ENCODE assay signal across 8 cellular contexts in genomic region chr10:127243490-127244272, GRCh38. TPM values are rescaled to one million over a fixed set of nuclear protein-coding genes. Genes with fewer than 3 reads are reported as not detected.
DNase-seq lines count a peak whose midpoint lies in the region; ATAC-seq and TF ChIP-seq lines count a peak whose summit lies in the region.

No MANE protein-coding gene starts in this region.

- peak; percentile 67 for DNase-seq in Calu3
- peak; percentile 32 for DNase-seq in HuH-7.5 (ENCODE audit: low spot score)
- peak; percentile 54 for DNase-seq in activated CD4-positive, alpha-beta T cell treated with anti-CD3 and anti-CD28 coated beads for 48 hours
- DNase-seq in foreskin melanocyte = peak; percentile 24
- no peak for DNase-seq in smooth muscle cell (lab: John Stamatoyannopoulos, UW; ENCODE audit: unreplicated experiment)
- DNase-seq in dedifferentiated amniotic fluid mesenchymal stem cell (ENCODE audit: extremely low spot score) = no peak
- no peak for DNase-seq in effector memory CD4-positive, alpha-beta T cell

- H3K4me1 ChIP-seq in smooth muscle cell (ENCODE audit: low read depth) = no peaks in the 10 kb centered on the region
- no peaks in the 10 kb centered on the region for H3K4me1 ChIP-seq in effector memory CD4-positive, alpha-beta T cell (ENCODE audit: control insufficient read depth, insufficient read depth, low read length, poor library complexity, severe bottlenecking)

- H3K36me3 ChIP-seq in smooth muscle cell (ENCODE audit: low read depth) = no peaks in the 10 kb centered on the region
- no peaks in the 10 kb centered on the region for H3K36me3 ChIP-seq in effector memory CD4-positive, alpha-beta T cell (ENCODE audit: control insufficient read depth, insufficient read depth, low read length)

- no peak overlapping the region for H3K27ac ChIP-seq in smooth muscle cell (ENCODE audit: low read depth)
- H3K27ac ChIP-seq in effector memory CD4-positive, alpha-beta T cell (ENCODE audit: insufficient read depth, low read length, poor library complexity, severe bottlenecking) = no peak overlapping the region

- intact Hi-C loops in Calu3 (cut with micrococcal nuclease; ENCODE audit: unreplicated experiment) = loop anchor here (2.0 kb wide), 1 partner anchor 111 kb away; no protein-coding TSS in a partner anchor

- H3K4me2 ChIP-seq in smooth muscle cell = no peak overlapping the region

- H3F3A ChIP-seq in smooth muscle cell (ENCODE audit: low read depth) = no peaks in the 10 kb centered on the region

- no peak overlapping the region for H3K27ac Mint-ChIP-seq in Calu3 (ENCODE audit: unreplicated experiment)

- ATAC-seq in GM18517 (IDR thresholded peaks at IDR 0.05; ENCODE audit: unreplicated experiment) = no peak

- peaks cover 17% of the 10 kb centered on the region for H4K20me1 ChIP-seq in smooth muscle cell (ENCODE audit: low read depth)

- CTCF ChIA-PET in Calu3 (lab: Charles Lee) = no interaction called here

- no peak overlapping the region for H2AFZ ChIP-seq in smooth muscle cell (ENCODE audit: low read depth)

- H3K4me3 ChIP-seq in smooth muscle cell = no peak overlapping the region
- H3K4me3 ChIP-seq in effector memory CD4-positive, alpha-beta T cell (ENCODE audit: insufficient read depth, low read depth, low read length, poor library complexity, severe bottlenecking) = no peak overlapping the region

- H3K4me1 Mint-ChIP-seq in Calu3 (ENCODE audit: low read depth, unreplicated experiment) = peaks cover 8% of the 10 kb centered on the region

- no peaks in the 10 kb centered on the region for H3K27me3 ChIP-seq in smooth muscle cell (ENCODE audit: low read depth)
- H3K27me3 ChIP-seq in effector memory CD4-positive, alpha-beta T cell (replicated peaks; ENCODE audit: control insufficient read depth, insufficient read depth, low read length, poor library complexity, severe bottlenecking) = no peaks in the 10 kb centered on the region

- WGBS in smooth muscle cell (ENCODE audit: low lambda C conversion rate) = 44% methylated on average over 4 of the region's 4 CpGs

- no peak overlapping the region for H3K4me3 Mint-ChIP-seq in Calu3 (ENCODE audit: low read depth, unreplicated experiment)

- H3K9me3 Mint-ChIP-seq in Calu3 (ENCODE audit: low read depth, unreplicated experiment) = no peaks in the 10 kb centered on the region

- BruUV-seq in Calu3 (replicated peaks; lab: Mats Ljungman, UMichigan) = no TSS peak

- no peaks in the 10 kb centered on the region for H3K27me3 Mint-ChIP-seq in Calu3 (ENCODE audit: unreplicated experiment)

- H3K36me3 Mint-ChIP-seq in Calu3 (ENCODE audit: insufficient read depth, unreplicated experiment) = no peaks in the 10 kb centered on the region

- H3K9ac ChIP-seq in smooth muscle cell (ENCODE audit: low read depth) = no peak overlapping the region

- TF ChIP-seq CTCF in Calu3 (IDR thresholded peaks at IDR 0.05; ENCODE audit: unreplicated experiment) (peak; percentile 53), smooth muscle cell (IDR thresholded peaks at IDR 0.05; ENCODE audit: borderline replicate concordance, insufficient read depth, poor library complexity, severe bottlenecking) (peak; percentile 44)

- H3K79me2 ChIP-seq in smooth muscle cell (ENCODE audit: low read depth) = no peaks in the 10 kb centered on the region

- H3K9me3 ChIP-seq in smooth muscle cell (replicated peaks; ENCODE audit: low read depth) = no peaks in the 10 kb centered on the region
- no peaks in the 10 kb centered on the region for H3K9me3 ChIP-seq in effector memory CD4-positive, alpha-beta T cell (ENCODE audit: control insufficient read depth, low read length)

RNA-seq across cellular contexts. Expression of gene INSYN2A, which starts 47.3 kb away (rescaled TPM):
- total RNA-seq in Calu3 (2022) = not detected in 2 replicates
- 0.09 TPM in 1 of 2 replicates, not detected in the other for total RNA-seq in smooth muscle cell
- polyA plus RNA-seq in smooth muscle cell = 0.15 and 0.93 TPM in 2 replicates

Comparison
In these comparisons a context has a peak if more than half of its experiments do, and no peak if none do; other contexts are left out.
1. DNase-seq: peak in Calu3 (single experiment), HuH-7.5 (single experiment), activated CD4-positive, alpha-beta T cell treated with anti-CD3 and anti-CD28 coated beads for 48 hours (single experiment) and foreskin melanocyte (single experiment); none in smooth muscle cell (single experiment), dedifferentiated amniotic fluid mesenchymal stem cell (single experiment) and effector memory CD4-positive, alpha-beta T cell (0 of 3).